8 cellular contexts compared by ENCODE assay signal in the genomic region with DNA sequence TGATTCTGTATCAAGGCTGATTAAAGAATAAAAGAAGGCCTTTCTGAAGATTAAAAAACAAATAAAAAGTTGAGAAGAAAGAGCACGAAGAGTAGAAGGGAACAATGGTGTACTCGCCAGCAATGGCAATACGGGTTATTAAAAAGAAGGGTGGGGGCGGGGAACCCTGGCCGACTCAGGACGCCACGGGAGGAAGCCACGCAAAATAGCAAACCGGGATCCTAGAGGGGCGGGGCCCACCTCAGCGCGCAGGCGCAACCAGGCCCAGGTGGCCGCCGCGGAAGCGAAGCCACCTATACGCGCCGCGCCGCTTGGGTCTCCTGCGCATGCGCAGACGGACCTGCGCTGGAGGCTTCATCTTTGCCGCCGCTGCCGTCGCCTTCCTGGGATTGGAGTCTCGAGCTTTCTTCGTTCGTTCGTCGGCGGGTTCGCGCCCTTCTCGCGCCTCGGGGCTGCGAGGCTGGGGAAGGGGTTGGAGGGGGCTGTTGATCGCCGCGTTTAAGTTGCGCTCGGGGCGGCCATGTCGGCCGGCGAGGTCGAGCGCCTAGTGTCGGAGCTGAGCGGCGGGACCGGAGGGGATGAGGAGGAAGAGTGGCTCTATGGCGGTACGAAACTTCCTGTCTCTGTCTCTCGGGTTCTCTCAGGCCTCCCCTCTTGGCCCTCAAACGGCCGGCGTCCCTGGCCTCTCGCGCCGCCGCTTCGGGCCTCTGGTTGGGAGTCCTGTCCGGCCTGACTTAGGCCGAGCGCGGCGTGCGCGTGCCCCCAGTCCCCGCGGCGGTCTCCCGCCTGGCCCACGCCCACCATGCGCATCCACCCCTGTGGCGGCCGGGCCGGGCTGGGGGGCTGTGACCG. TPM values are rescaled to one million over a fixed set of nuclear protein-coding genes. Genes with fewer than 3 reads are reported as not detected.
A peak's percentile ranks its signal among the peaks of the same experiment; 100 is the strongest.
DNase-seq lines count a peak whose midpoint lies in the region; ATAC-seq and TF ChIP-seq lines count a peak whose summit lies in the region.

A gene with protein sequence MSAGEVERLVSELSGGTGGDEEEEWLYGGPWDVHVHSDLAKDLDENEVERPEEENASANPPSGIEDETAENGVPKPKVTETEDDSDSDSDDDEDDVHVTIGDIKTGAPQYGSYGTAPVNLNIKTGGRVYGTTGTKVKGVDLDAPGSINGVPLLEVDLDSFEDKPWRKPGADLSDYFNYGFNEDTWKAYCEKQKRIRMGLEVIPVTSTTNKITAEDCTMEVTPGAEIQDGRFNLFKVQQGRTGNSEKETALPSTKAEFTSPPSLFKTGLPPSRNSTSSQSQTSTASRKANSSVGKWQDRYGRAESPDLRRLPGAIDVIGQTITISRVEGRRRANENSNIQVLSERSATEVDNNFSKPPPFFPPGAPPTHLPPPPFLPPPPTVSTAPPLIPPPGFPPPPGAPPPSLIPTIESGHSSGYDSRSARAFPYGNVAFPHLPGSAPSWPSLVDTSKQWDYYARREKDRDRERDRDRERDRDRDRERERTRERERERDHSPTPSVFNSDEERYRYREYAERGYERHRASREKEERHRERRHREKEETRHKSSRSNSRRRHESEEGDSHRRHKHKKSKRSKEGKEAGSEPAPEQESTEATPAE (plus strand): TSS at position 323 of the 852 bp plus-strand sequence. CDS start 198 bp downstream, at position 521.

- peaks cover 0 to 2% (median 0%) of the 10 kb centered on the region in 45 donors for H3K27me3 ChIP-seq in dorsolateral prefrontal cortex
- H3K27me3 ChIP-seq in liver (ENCODE audit: control insufficient read depth in 4 of 4, insufficient read depth in 4 of 4, low read length in 3 of 4): no peaks in the 10 kb centered on the region

- intact Hi-C loops in activated CD4-positive, alpha-beta memory T cell treated with anti-CD3 and anti-CD28 coated beads for 36 hours (cut with micrococcal nuclease): loop anchor here (1.0 to 10.0 kb wide), 4 partner anchors 11 to 1533 kb away; a partner anchor contains a TSS
- intact Hi-C loops in dorsolateral prefrontal cortex (cut with DNase I): loop anchor here (1.0 to 10.0 kb wide), 4 partner anchors 11 to 857 kb away; a partner anchor contains a TSS

- peak within 1 kb of the TSS; percentile 98 for H3K27ac Mint-ChIP-seq in activated CD4-positive, alpha-beta memory T cell treated with anti-CD3 and anti-CD28 coated beads for 36 hours

- POLR2A ChIA-PET in activated CD4-positive, alpha-beta memory T cell treated with anti-CD3 and anti-CD28 coated beads for 36 hours (lab: Charles Lee): interaction anchor here (1.5 kb wide), 1 partner anchor 12 kb away, joined by 10 read pairs; a partner anchor contains a TSS

- WGBS in liver: under 1% methylated on average over 85 of the region's 85 CpGs

- H3K4me3 ChIP-seq in dorsolateral prefrontal cortex (peak within 1 kb of the TSS; percentile 60 to 99 (median 90)), liver (ENCODE audit: low read depth in 1 of 3, low read length in 3 of 3) (peak within 1 kb of the TSS; percentile 74 to 92 (median 91))

- H3K9me3 ChIP-seq in liver (ENCODE audit: control insufficient read depth in 4 of 4, low read length in 3 of 4): no peaks in the 10 kb centered on the region

- H3K4me3 Mint-ChIP-seq in activated CD4-positive, alpha-beta memory T cell treated with anti-CD3 and anti-CD28 coated beads for 36 hours: peak within 1 kb of the TSS; percentile 99

- H3K4me1 ChIP-seq in liver (ENCODE audit: control insufficient read depth in 4 of 4, insufficient read depth in 4 of 4, low read length in 3 of 4): peaks cover 0 to 20% (median 10%) of the 10 kb centered on the region in 4 donors

- H3K9ac ChIP-seq in liver (ENCODE audit: low read depth in 1 of 2, low read length in 2 of 2): peak within 1 kb of the TSS; percentile 80 to 82

- H3K9me3 Mint-ChIP-seq in activated CD4-positive, alpha-beta memory T cell treated with anti-CD3 and anti-CD28 coated beads for 36 hours: no peaks in the 10 kb centered on the region

- H3K36me3 Mint-ChIP-seq in activated CD4-positive, alpha-beta memory T cell treated with anti-CD3 and anti-CD28 coated beads for 36 hours: peaks cover 12% of the 10 kb centered on the region

- peak; percentile 66 for DNase-seq in NCI-H748 treated with DMSO at 0.1 percent for 48 hours (lab: John Stamatoyannopoulos, UW)
- DNase-seq in activated CD4-positive, alpha-beta memory T cell treated with anti-CD3 and anti-CD28 coated beads for 36 hours: peak; percentile 97
- DNase-seq in dorsolateral prefrontal cortex: peak; percentile 85 to 93 (median 89)
- DNase-seq in stimulated activated CD4-positive, alpha-beta T cell treated with anti-CD3 and anti-CD28 coated beads, Interleukin-4, amount 100 ng/mL, for 24 hours: peak; percentile 95

- CTCF ChIA-PET in activated CD4-positive, alpha-beta memory T cell treated with anti-CD3 and anti-CD28 coated beads for 36 hours (lab: Charles Lee): interaction anchor here (0.6 kb wide), 2 partner anchors 39 to 470 kb away, joined by 3 read pairs; no protein-coding TSS in a partner anchor

- ATAC-seq in GM19372 (IDR thresholded peaks at IDR 0.05; ENCODE audit: low read depth, unreplicated experiment) (peak; percentile 92), HG03558 (IDR thresholded peaks at IDR 0.05; ENCODE audit: extremely low read depth, unreplicated experiment) (peak; percentile 62)

- H3K27ac ChIP-seq in C4-2B: peak within 1 kb of the TSS; percentile 90
- peak within 1 kb of the TSS in 57 of 59 donors; percentile 30 to 93 (median 80) for H3K27ac ChIP-seq in dorsolateral prefrontal cortex
- peak within 1 kb of the TSS; percentile 83 to 87 for H3K27ac ChIP-seq in liver (ENCODE audit: low read depth in 1 of 2, low read length in 2 of 2)

- H3K36me3 ChIP-seq in liver (ENCODE audit: control insufficient read depth in 4 of 4, insufficient read depth in 3 of 4, low read depth in 1 of 4, low read length in 3 of 4): peaks cover 0 to 2% (median under 1%) of the 10 kb centered on the region in 4 donors

- H3K4me1 Mint-ChIP-seq in activated CD4-positive, alpha-beta memory T cell treated with anti-CD3 and anti-CD28 coated beads for 36 hours (ENCODE audit: low read depth): peaks cover 32% of the 10 kb centered on the region

- TF ChIP-seq RAD21 in liver (IDR thresholded peaks at IDR 0.05): peak; percentile 40 to 42

- peaks cover 7% of the 10 kb centered on the region for H3K27me3 Mint-ChIP-seq in activated CD4-positive, alpha-beta memory T cell treated with anti-CD3 and anti-CD28 coated beads for 36 hours

- TF ChIP-seq CTCF in C4-2B (conservative IDR thresholded peaks at IDR 0.05) (no peak), dorsolateral prefrontal cortex (IDR thresholded peaks at IDR 0.05 in 54 of 56, conservative IDR thresholded peaks at IDR 0.05 in 2 of 56; ENCODE audit: low read depth in 1 of 56, partially characterized antibody in 56 of 56) (peak in 35 of 56 donors; percentile 9 to 50 (median 32)), liver (IDR thresholded peaks at IDR 0.05; ENCODE audit: low read depth, low read length, missing input control) (no peak)

TF ChIP-seq in liver, 16 proteins besides CTCF, POLR2A, EP300 and RAD21:
- peak; percentile 34 for TF ChIP-seq SP1 (IDR thresholded peaks at IDR 0.05)
- TF ChIP-seq HNF4A (conservative IDR thresholded peaks at IDR 0.05): no peak
- peak; percentile 51 for TF ChIP-seq TAF1 (conservative IDR thresholded peaks at IDR 0.05)
- TF ChIP-seq, protein P1, sequence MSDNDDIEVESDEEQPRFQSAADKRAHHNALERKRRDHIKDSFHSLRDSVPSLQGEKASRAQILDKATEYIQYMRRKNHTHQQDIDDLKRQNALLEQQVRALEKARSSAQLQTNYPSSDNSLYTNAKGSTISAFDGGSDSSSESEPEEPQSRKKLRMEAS (IDR thresholded peaks at IDR 0.05): peak; percentile 10
- TF ChIP-seq YY1 (IDR thresholded peaks at IDR 0.05): peak; percentile 93
- TF ChIP-seq FOXA1 (IDR thresholded peaks at IDR 0.05): peak; percentile 20
- TF ChIP-seq GABPA (IDR thresholded peaks at IDR 0.05 in 1 of 2, conservative IDR thresholded peaks at IDR 0.05 in 1 of 2): peak in 1 of 2 donors; percentile 73
- no peak for TF ChIP-seq EGR1 (IDR thresholded peaks at IDR 0.05; ENCODE audit: low read depth in 2 of 2)

RNA-seq across cellular contexts. Expression of the gene that starts here (rescaled TPM):
- total RNA-seq in activated CD4-positive, alpha-beta memory T cell treated with anti-CD3 and anti-CD28 coated beads for 36 hours: 10 to 100 TPM; 65.0 to 72.7 TPM
- total RNA-seq in dorsolateral prefrontal cortex (10 to 100 TPM; 48.3 to 86.9 (median 66.4) TPM), liver (10 to 100 TPM; 23.3 to 30.3 TPM)
- polyA plus RNA-seq in liver: 10 to 100 TPM; 12.2 to 13.6 TPM

Comparison
In these comparisons a context has a peak if more than half of its experiments do, and no peak if none do; other contexts are left out.
1. Peak in every context shown above with its lines: DNase-seq, ATAC-seq, H3K4me3 ChIP-seq and H3K27ac ChIP-seq.
2. CTCF ChIP-seq: peak in dorsolateral prefrontal cortex (35 of 56); none in C4-2B (single experiment) and liver (single experiment).